12 cellular contexts compared by ENCODE assay signal in the genomic region with DNA sequence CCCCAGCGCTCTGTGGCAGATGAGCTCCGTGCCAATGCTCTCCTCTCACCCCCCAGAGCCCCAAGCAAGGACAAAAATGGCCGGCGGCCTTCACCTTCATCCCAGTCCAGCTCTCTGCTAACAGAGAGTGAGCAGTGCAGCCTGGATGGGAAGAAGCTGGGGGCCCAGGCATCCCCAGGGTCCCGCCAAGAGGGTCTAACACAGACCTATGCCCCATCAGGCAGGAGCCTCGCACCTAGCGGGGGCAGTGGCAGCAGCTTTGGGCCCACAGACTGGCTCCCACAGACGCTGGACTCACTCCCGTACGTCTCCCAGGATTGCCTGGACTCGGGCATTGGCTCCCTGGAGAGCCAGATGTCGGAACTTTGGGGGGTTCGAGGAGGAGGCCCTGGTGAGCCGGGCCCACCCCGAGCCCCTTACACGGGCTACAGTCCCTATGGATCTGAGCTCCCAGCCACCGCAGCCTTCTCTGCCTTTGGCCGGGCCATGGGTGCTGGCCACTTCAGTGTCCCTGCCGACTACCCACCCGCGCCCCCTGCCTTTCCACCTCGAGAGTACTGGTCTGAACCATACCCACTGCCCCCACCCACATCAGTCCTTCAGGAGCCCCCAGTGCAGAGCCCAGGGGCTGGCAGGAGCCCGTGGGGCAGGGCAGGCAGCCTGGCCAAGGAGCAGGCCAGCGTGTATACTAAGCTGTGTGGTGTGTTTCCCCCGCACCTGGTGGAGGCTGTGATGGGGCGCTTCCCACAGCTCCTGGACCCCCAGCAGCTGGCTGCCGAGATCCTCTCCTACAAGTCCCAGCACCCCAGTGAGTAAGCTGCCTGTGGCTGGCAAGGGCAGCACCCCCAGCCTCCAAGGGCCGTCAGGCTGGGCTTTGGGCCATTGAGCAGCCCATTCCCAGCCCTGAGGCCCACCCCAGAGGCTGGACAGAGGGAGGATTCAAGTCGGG. TPM values are rescaled to one million over a fixed set of nuclear protein-coding genes. Genes with fewer than 3 reads are reported as not detected.
A peak's percentile ranks its signal among the peaks of the same experiment; 100 is the strongest.
DNase-seq lines count a peak whose midpoint lies in the region; ATAC-seq and TF ChIP-seq lines count a peak whose summit lies in the region.
"Had no signal": no experiment of that assay in that cellular context is flagged by ENCODE, and none has a peak within 500 bp of the region (broad histone marks: within the 10 kb centered on the region; RNA-seq: fewer than 3 reads in every experiment).

No MANE protein-coding gene starts in this region.

- H3K4me3 ChIP-seq in right atrium auricular region (no peak overlapping the region), vagina (no peak overlapping the region), sigmoid colon (no peak overlapping the region)

- TF ChIP-seq CTCF in right atrium auricular region (IDR thresholded peaks at IDR 0.05) (no peak), vagina (IDR thresholded peaks at IDR 0.05) (no peak), sigmoid colon (IDR thresholded peaks at IDR 0.05) (no peak)

- H3K27me3 ChIP-seq in right atrium auricular region = no peaks in the 10 kb centered on the region
- H3K27me3 ChIP-seq in vagina = no peaks in the 10 kb centered on the region
- H3K27me3 ChIP-seq in sigmoid colon = no peaks in the 10 kb centered on the region

- no peaks in the 10 kb centered on the region for H3K27me3 Mint-ChIP-seq in activated naive CD8-positive, alpha-beta T cell treated with anti-CD3 and anti-CD28 coated beads, Interleukin-2, amount 50 U/mL, for 24 hours
- H3K27me3 Mint-ChIP-seq in naive B cell = no peaks in the 10 kb centered on the region

- H3K4me1 Mint-ChIP-seq in activated naive CD8-positive, alpha-beta T cell treated with anti-CD3 and anti-CD28 coated beads, Interleukin-2, amount 50 U/mL, for 24 hours = peaks cover 48% of the 10 kb centered on the region
- H3K4me1 Mint-ChIP-seq in naive B cell = peaks cover 41 to 67% (median 53%) of the 10 kb centered on the region in 3 donors

- ATAC-seq in Right ventricle myocardium superior (ENCODE audit: poor library complexity) (no peak), naive B cell (ENCODE audit: low read depth in 2 of 2) (no peak), GM19455 (IDR thresholded peaks at IDR 0.05; ENCODE audit: unreplicated experiment) (no peak)
- ATAC-seq in activated naive CD8-positive, alpha-beta T cell treated with anti-CD3 and anti-CD28 coated beads, Interleukin-2, amount 50 U/mL, for 24 hours = no peak
- ATAC-seq: esophagus mucosa, sciatic nerve had no signal

- H3K27ac ChIP-seq in right atrium auricular region (peak overlapping the region; percentile 26 to 83), vagina (peak overlapping the region; percentile 31), sigmoid colon (peak overlapping the region in 2 of 4 donors; percentile 17 to 75)

- H3K4me3 Mint-ChIP-seq in activated naive CD8-positive, alpha-beta T cell treated with anti-CD3 and anti-CD28 coated beads, Interleukin-2, amount 50 U/mL, for 24 hours = peak overlapping the region; percentile 40
- peak overlapping the region in 1 of 8 donors; percentile 69 for H3K4me3 Mint-ChIP-seq in naive B cell

- H3K9me3 ChIP-seq in right atrium auricular region (no peaks in the 10 kb centered on the region), vagina (no peaks in the 10 kb centered on the region), sigmoid colon (no peaks in the 10 kb centered on the region)

- TF ChIP-seq EP300 in sigmoid colon (IDR thresholded peaks at IDR 0.05) = no peak

- H3K36me3 ChIP-seq in right atrium auricular region (peaks cover 62% of the 10 kb centered on the region), vagina (peaks cover 3 to 47% of the 10 kb centered on the region in 2 donors), sigmoid colon (peaks cover 17 to 46% (median 44%) of the 10 kb centered on the region in 4 donors)

- TF ChIP-seq POLR2A in vagina (IDR thresholded peaks at IDR 0.05) (no peak), sigmoid colon (IDR thresholded peaks at IDR 0.05) (no peak)

- peaks cover 0 to 62% of the 10 kb centered on the region in 2 donors for H3K4me1 ChIP-seq in right atrium auricular region
- peaks cover 65% of the 10 kb centered on the region for H3K4me1 ChIP-seq in vagina
- H3K4me1 ChIP-seq in sigmoid colon = peaks cover 0 to 60% (median 53%) of the 10 kb centered on the region in 4 donors

- H3K36me3 Mint-ChIP-seq in activated naive CD8-positive, alpha-beta T cell treated with anti-CD3 and anti-CD28 coated beads, Interleukin-2, amount 50 U/mL, for 24 hours (ENCODE audit: low read depth) = peaks cover 47% of the 10 kb centered on the region
- H3K36me3 Mint-ChIP-seq in naive B cell = peaks cover 0 to 25% of the 10 kb centered on the region in 2 donors

- H3K9me3 Mint-ChIP-seq in activated naive CD8-positive, alpha-beta T cell treated with anti-CD3 and anti-CD28 coated beads, Interleukin-2, amount 50 U/mL, for 24 hours = no peaks in the 10 kb centered on the region
- no peaks in the 10 kb centered on the region for H3K9me3 Mint-ChIP-seq in naive B cell

- intact Hi-C loops in Right ventricle myocardium superior (cut with DNase I) (no loop called here), vagina (cut with DNase I) (loop anchor here (10.0 kb wide), 1 partner anchor 202 kb away; no protein-coding TSS in a partner anchor), sigmoid colon (cut with DNase I) (no loop called here)

- WGBS in sigmoid colon, 2 donors = 90 to 93% methylated on average over 29 of the region's 29 CpGs

- DNase-seq in right atrium auricular region (ENCODE audit: low spot score) (peak; percentile 56), Right ventricle myocardium superior (no peak), naive B cell (no peak), vagina (ENCODE audit: extremely low spot score in 2 of 2) (no peak), NCI-H1436 (lab: John Stamatoyannopoulos, UW) (no peak), sigmoid colon (no peak)
- DNase-seq in activated naive CD8-positive, alpha-beta T cell treated with anti-CD3 and anti-CD28 coated beads, Interleukin-2, amount 50 U/mL, for 24 hours = no peak
- DNase-seq: C1 segment of cervical spinal cord, caudate nucleus had no signal

- H3K27ac Mint-ChIP-seq in activated naive CD8-positive, alpha-beta T cell treated with anti-CD3 and anti-CD28 coated beads, Interleukin-2, amount 50 U/mL, for 24 hours = peak overlapping the region; percentile 98
- peak overlapping the region in 4 of 6 donors; percentile 39 to 99 (median 69) for H3K27ac Mint-ChIP-seq in naive B cell

RNA-seq across cellular contexts. Expression of a gene that starts 8.7 kb away (rescaled TPM):
- total RNA-seq in right atrium auricular region (10 to 100 TPM in 1 of 2 donors, 1 to 10 TPM in 1; 9.4 to 13.5 TPM), Right ventricle myocardium superior (4.2 TPM), vagina (51.6 TPM), sigmoid colon (10 to 100 TPM in 1 of 4 donors, 1 to 10 TPM in 3; 7.4 to 25.8 (median 8.5) TPM)
- polyA plus RNA-seq in naive B cell (ENCODE audit: low read depth in 6 of 6) (10 to 100 TPM; 15.5 to 26.7 (median 17.6) TPM), sigmoid colon (10 to 100 TPM; 14.4 to 72.4 (median 15.3) TPM)

RNA-seq across cellular contexts. Expression of a gene that starts 31.5 kb away (rescaled TPM):
- total RNA-seq in right atrium auricular region (10 to 100 TPM; 50.4 to 61.0 TPM), Right ventricle myocardium superior (34.6 TPM), vagina (54.5 TPM), sigmoid colon (10 to 100 TPM; 64.0 to 84.5 (median 79.9) TPM)
- polyA plus RNA-seq in naive B cell (ENCODE audit: low read depth in 6 of 6) (100 to 1,000 TPM; 137 to 208 (median 175) TPM), sigmoid colon (10 to 100 TPM; 43.0 to 51.6 (median 50.5) TPM)
